Comparison of ENCODE assay signal across 18 cellular contexts in the genomic region with DNA sequence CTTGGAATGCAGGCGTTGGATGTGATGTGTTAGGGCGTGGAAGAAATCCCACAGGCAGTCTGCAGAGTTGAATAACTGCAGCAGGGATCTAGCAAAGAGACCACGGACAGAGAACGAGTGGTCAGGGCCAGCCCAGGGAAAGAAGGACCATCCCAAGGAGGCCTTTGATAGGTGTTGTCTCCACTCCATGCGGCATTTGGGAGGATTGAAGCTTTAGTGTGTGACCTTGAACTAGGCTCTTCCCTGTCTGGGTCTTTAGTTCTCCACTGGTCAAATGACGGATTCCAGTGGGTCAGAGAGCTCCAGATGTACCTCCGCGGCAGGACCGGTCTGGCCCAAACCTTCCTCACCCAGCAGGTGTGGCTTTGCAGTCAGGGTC. TPM values are rescaled to one million over a fixed set of nuclear protein-coding genes. Genes with fewer than 3 reads are reported as not detected.
DNase-seq lines count a peak whose midpoint lies in the region; ATAC-seq, FAIRE-seq and TF ChIP-seq lines count a peak whose summit lies in the region.
"Had no signal": no experiment of that assay in that cellular context is flagged by ENCODE, and none has a peak within 500 bp of the region (broad histone marks: within the 10 kb centered on the region; RNA-seq: fewer than 3 reads in every experiment).

No MANE protein-coding gene starts in this region.

- POLR2A ChIA-PET in CD8-positive, alpha-beta memory T cell (lab: Charles Lee) = no interaction called here

- TF ChIP-seq POLR2A in spleen (IDR thresholded peaks at IDR 0.05) = no peak

- 84 to 91% (median 87%) methylated on average over 9 of the region's 9 CpGs for WGBS in spleen, 5 donors

- peaks cover 0 to 4% (median 0%) of the 10 kb centered on the region in 8 donors for H3K9me3 ChIP-seq in spleen
- no peaks in the 10 kb centered on the region for H3K9me3 ChIP-seq in CD8-positive, alpha-beta memory T cell (ENCODE audit: low read length)
- H3K9me3 ChIP-seq: HAP-1 had no signal

- H3K27me3 ChIP-seq in bronchial epithelial cell (ENCODE audit: control insufficient read depth, insufficient read depth, low read length) (peaks cover 4% of the 10 kb centered on the region), spleen (replicated peaks in 1 of 7) (peaks cover 0 to 43% (median 0%) of the 10 kb centered on the region in 7 donors)
- peaks cover 4% of the 10 kb centered on the region for H3K27me3 ChIP-seq in CD8-positive, alpha-beta memory T cell (ENCODE audit: insufficient read depth, low read length, poor library complexity, severe bottlenecking)

- no peak for TF ChIP-seq CTCF in bronchial epithelial cell (IDR thresholded peaks at IDR 0.05; ENCODE audit: insufficient read depth, low read length, severe bottlenecking)
- TF ChIP-seq CTCF in osteocyte (IDR thresholded peaks at IDR 0.05) = no peak
- no peak for TF ChIP-seq CTCF in spleen (IDR thresholded peaks at IDR 0.05 in 8 of 11, conservative IDR thresholded peaks at IDR 0.05 in 3 of 11)

- no peak for DNase-seq in bronchial epithelial cell (ENCODE audit: low read depth)
- peak; percentile 28 for DNase-seq in islet precursor cell
- DNase-seq in osteocyte (ENCODE audit: extremely low spot score, unreplicated experiment) = peak; percentile 64
- DNase-seq in spleen = peak; percentile 27
- DNase-seq in occipital lobe (lab: John Stamatoyannopoulos, UW) = no peak
- no peak for DNase-seq in CD8-positive, alpha-beta memory T cell
- DNase-seq: C1 segment of cervical spinal cord; CD4-positive, alpha-beta T cell; DMS79 treated with DMSO at 0.1 percent for 48 hours; EL had no signal

- no peak overlapping the region for H3K4me3 Mint-ChIP-seq in osteocyte (ENCODE audit: unreplicated experiment)
- no peak overlapping the region for H3K4me3 Mint-ChIP-seq in CD8-positive, alpha-beta memory T cell
- H3K4me3 Mint-ChIP-seq: B cell; CD4-positive, alpha-beta T cell had no signal

- H3K9me3 Mint-ChIP-seq in osteocyte (ENCODE audit: unreplicated experiment) = peaks cover 5% of the 10 kb centered on the region
- peaks cover 0 to 4% (median 0%) of the 10 kb centered on the region in 5 donors for H3K9me3 Mint-ChIP-seq in CD8-positive, alpha-beta memory T cell
- H3K9me3 Mint-ChIP-seq: CD4-positive, alpha-beta T cell had no signal

- peak; percentile 50 for FAIRE-seq in bronchial epithelial cell (lab: Jason Lieb, UNC)
- FAIRE-seq: A204.1, G401.6, GM12891, H1, HTR-8/SVneo had no signal

- H3K4me1 Mint-ChIP-seq in osteocyte (ENCODE audit: unreplicated experiment) = peaks cover 6% of the 10 kb centered on the region
- H3K4me1 Mint-ChIP-seq in CD8-positive, alpha-beta memory T cell = peaks cover 5 to 6% (median 6%) of the 10 kb centered on the region in 3 donors
- H3K4me1 Mint-ChIP-seq: B cell had no signal

- peaks cover 62% of the 10 kb centered on the region for H3K27me3 Mint-ChIP-seq in osteocyte (ENCODE audit: unreplicated experiment)
- peaks cover 8 to 47% of the 10 kb centered on the region in 2 donors for H3K27me3 Mint-ChIP-seq in CD8-positive, alpha-beta memory T cell

- no peaks in the 10 kb centered on the region for H3K36me3 ChIP-seq in bronchial epithelial cell (ENCODE audit: control insufficient read depth, insufficient read depth, low read length)
- no peaks in the 10 kb centered on the region for H3K36me3 ChIP-seq in spleen
- H3K36me3 ChIP-seq in CD8-positive, alpha-beta memory T cell (ENCODE audit: insufficient read depth, low read length) = no peaks in the 10 kb centered on the region
- H3K36me3 ChIP-seq: HAP-1 had no signal

- H3K27ac Mint-ChIP-seq in osteocyte (ENCODE audit: unreplicated experiment) = no peak overlapping the region
- no peak overlapping the region for H3K27ac Mint-ChIP-seq in CD8-positive, alpha-beta memory T cell
- H3K27ac Mint-ChIP-seq: B cell; CD4-positive, alpha-beta T cell had no signal

- CTCF ChIA-PET in CD8-positive, alpha-beta memory T cell (lab: Charles Lee) = no interaction called here

- H3K36me3 Mint-ChIP-seq in osteocyte (ENCODE audit: unreplicated experiment) = no peaks in the 10 kb centered on the region
- peaks cover 0 to 3% (median 0%) of the 10 kb centered on the region in 3 donors for H3K36me3 Mint-ChIP-seq in CD8-positive, alpha-beta memory T cell

- intact Hi-C loops in spleen (cut with DNase I; ENCODE audit: low total_unique reads) = no loop called here

- H3K27ac ChIP-seq in spleen = no peak overlapping the region
- no peak overlapping the region for H3K27ac ChIP-seq in CD8-positive, alpha-beta memory T cell (ENCODE audit: low read depth, low read length)

- no peak for ATAC-seq in HG02973 (IDR thresholded peaks at IDR 0.05; ENCODE audit: unreplicated experiment)

- H3K4me3 ChIP-seq in bronchial epithelial cell (ENCODE audit: low read depth, low read length) (no peak overlapping the region), spleen (no peak overlapping the region)
- no peak overlapping the region for H3K4me3 ChIP-seq in CD8-positive, alpha-beta memory T cell (ENCODE audit: low read length)
- H3K4me3 ChIP-seq: HAP-1 had no signal

- no peaks in the 10 kb centered on the region for H3K4me1 ChIP-seq in spleen
- no peaks in the 10 kb centered on the region for H3K4me1 ChIP-seq in CD8-positive, alpha-beta memory T cell (ENCODE audit: insufficient read depth, low read length)

RNA-seq across cellular contexts. Expression of a gene that starts 18.4 kb away (rescaled TPM):
- total RNA-seq in bronchial epithelial cell = under 0.01 TPM in 2 replicates
- 0.54 and 0.55 TPM in 2 replicates for total RNA-seq in osteocyte
- total RNA-seq in spleen = 1 to 10 TPM in 1 of 7 donors, under 1 TPM in 6; 0.35 to 1.6 (median 0.68) TPM
- polyA plus RNA-seq in spleen = under 1 TPM in 2 of 3 donors, not detected in 1; 0.06 to 0.09 TPM
- 1.4 TPM for total RNA-seq in occipital lobe
- under 1 TPM; 0.55 to 0.94 TPM for total RNA-seq in CD8-positive, alpha-beta memory T cell
- polyA plus RNA-seq in CD8-positive, alpha-beta memory T cell = 0.16 TPM

Comparison
In these comparisons a context has a peak if more than half of its experiments do, and no peak if none do; other contexts are left out.
1. DNase-seq: peak in islet precursor cell (single experiment), osteocyte (single experiment) and spleen (single experiment); none in bronchial epithelial cell (single experiment), occipital lobe (single experiment) and CD8-positive, alpha-beta memory T cell (0 of 5).